ENCODE assay signal across 24 cellular contexts in the genomic region with DNA sequence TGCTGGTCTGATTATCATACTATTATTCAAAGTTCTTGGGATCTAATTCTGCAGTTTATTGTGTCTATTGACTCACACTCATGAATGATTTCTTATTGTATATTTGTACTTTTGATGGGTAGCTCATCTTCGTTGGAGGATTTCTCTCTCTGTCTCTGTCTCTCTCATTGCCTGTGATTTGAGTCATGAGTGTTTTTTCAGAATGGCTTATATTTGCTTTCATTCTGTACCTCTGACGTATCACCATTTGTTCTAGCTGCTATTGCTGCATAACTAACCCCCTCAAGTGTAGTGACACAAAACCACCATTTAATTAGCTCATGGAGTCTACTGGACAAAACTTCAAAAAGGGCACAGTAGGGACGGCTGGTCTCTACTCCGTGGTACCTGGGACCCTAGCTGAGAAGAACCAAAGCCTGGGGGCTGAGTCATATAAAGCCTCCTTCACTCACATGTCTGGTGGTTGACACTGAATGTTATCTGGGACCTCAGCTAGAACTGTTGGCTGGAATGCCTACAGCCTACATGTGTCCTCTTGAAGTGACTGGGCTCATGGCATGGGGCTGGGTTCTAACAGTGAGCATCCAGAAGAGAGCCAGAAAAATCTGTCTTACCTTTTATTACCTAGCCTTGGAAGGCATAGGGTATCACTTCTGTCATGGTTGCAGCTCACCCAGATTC.
"Had no signal": no experiment of that assay in that cellular context is flagged by ENCODE, and none has a peak within 500 bp of the region (broad histone marks: within the 10 kb centered on the region; RNA-seq: fewer than 3 reads in every experiment).

No MANE protein-coding gene starts in this region.

- H3K27me3 Mint-ChIP-seq: naive B cell; stimulated activated memory B cell treated with anti-CD40 and anti-IgM and Interleukin-4, amounts not matched to agents 10 μg/mL and 1 μg/mL and 100 μg/mL, for 72 hours; type B pancreatic cell had no signal

- ATAC-seq: foreskin keratinocyte; gastroesophageal sphincter; heart left ventricle; left cardiac atrium; left lung; mucosa of descending colon; stimulated activated memory B cell treated with anti-CD40 and anti-IgM and Interleukin-4, amounts not matched to agents 10 μg/mL and 1 μg/mL and 100 μg/mL, for 72 hours; stimulated activated naive CD8-positive, alpha-beta T cell treated with anti-CD3 and anti-CD28 coated beads, Interleukin-15, Interleukin-2, amounts not matched to agents 100 U/mL and 50 U/mL, for 24 hours had no signal

- H3K36me3 Mint-ChIP-seq: type B pancreatic cell had no signal

- H3K4me1 Mint-ChIP-seq: naive B cell; stimulated activated memory B cell treated with anti-CD40 and anti-IgM and Interleukin-4, amounts not matched to agents 10 μg/mL and 1 μg/mL and 100 μg/mL, for 72 hours had no signal

- H3K4me3 Mint-ChIP-seq: mesothelial cell of epicardium; naive B cell; nephron progenitor cell; stimulated activated memory B cell treated with anti-CD40 and anti-IgM and Interleukin-4, amounts not matched to agents 10 μg/mL and 1 μg/mL and 100 μg/mL, for 72 hours; type B pancreatic cell had no signal

- H3K9me3 Mint-ChIP-seq: stimulated activated memory B cell treated with anti-CD40 and anti-IgM and Interleukin-4, amounts not matched to agents 10 μg/mL and 1 μg/mL and 100 μg/mL, for 72 hours had no signal

- FAIRE-seq: endothelial cell of umbilical vein, islet of Langerhans had no signal

- H3K27ac Mint-ChIP-seq: mesothelial cell of epicardium; nephron progenitor cell; stimulated activated memory B cell treated with anti-CD40 and anti-IgM and Interleukin-4, amounts not matched to agents 10 μg/mL and 1 μg/mL and 100 μg/mL, for 72 hours; type B pancreatic cell had no signal

- DNase-seq: dermis blood vessel endothelial cell; effector memory CD4-positive, alpha-beta T cell; foreskin keratinocyte; heart left ventricle; left cardiac atrium; left lung; mesenchymal stem cell; mucosa of descending colon; naive B cell; nephron progenitor cell; nucleus accumbens; sigmoid colon; stimulated activated CD4-positive, alpha-beta T cell treated with anti-CD3 and anti-CD28 coated beads, Interleukin-2, amount 100 ng/mL, for 24 hours; stimulated activated CD4-positive, alpha-beta T cell treated with anti-CD3 and anti-CD28 coated beads, Interleukin-4, amount 100 ng/mL, for 24 hours; stimulated activated naive CD8-positive, alpha-beta T cell treated with anti-CD3 and anti-CD28 coated beads, Interleukin-15, Interleukin-2, amounts not matched to agents 100 U/mL and 50 U/mL, for 24 hours; substantia nigra; testis; tibial artery had no signal
